In the genomic region with DNA sequence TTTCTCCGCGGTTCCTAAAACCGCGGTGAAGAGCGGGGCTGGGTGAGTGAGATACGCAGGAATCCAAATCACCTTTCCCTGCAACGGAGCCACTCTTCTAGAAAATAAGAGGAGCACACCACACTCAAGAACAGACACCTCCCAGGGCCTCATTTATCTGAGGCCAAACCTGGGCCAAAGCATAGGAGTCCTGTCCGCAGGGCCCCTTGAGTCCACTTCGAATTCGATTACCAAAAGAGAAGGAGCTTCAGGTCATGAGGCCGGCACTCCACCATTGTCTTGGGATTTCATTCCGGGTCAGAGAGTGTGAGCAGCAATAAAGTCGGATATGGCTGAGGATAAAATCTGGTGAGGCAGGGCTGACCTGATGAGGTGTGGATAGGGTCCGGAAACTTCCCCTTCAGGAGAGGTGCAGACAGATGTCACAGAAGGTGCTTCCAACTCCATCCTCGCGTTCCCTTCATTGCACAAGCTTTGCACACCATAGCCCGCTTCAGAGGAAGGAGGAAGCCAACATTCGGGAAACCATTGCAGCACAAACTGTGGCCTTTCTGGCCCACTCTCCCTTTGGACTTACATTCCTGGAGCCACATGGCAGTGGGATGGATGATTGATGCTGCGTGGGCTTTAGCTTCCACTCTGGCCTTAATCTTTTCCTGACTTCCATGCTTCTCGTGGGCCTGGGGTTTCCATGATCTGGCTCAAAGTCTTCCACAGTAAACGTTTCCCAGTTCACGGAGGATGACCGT, we compare ENCODE assay signal across 19 cellular contexts.
"Had no signal": no experiment of that assay in that cellular context is flagged by ENCODE, and none has a peak within 500 bp of the region (broad histone marks: within the 10 kb centered on the region; RNA-seq: fewer than 3 reads in every experiment).

No MANE protein-coding gene starts in this region.

- H3K36me3 Mint-ChIP-seq: stimulated activated memory B cell treated with anti-CD40 and anti-IgM and Interleukin-4, amounts not matched to agents 10 μg/mL and 1 μg/mL and 100 μg/mL, for 72 hours had no signal

- H3K4me3 ChIP-seq: heart right ventricle, pancreas, spleen, tibial artery had no signal

- H3K27me3 ChIP-seq: pancreas had no signal

- DNase-seq: activated CD4-positive, alpha-beta T cell treated with anti-CD3 and anti-CD28 coated beads for 1 hour; activated CD4-positive, alpha-beta T cell treated with anti-CD3 and anti-CD28 coated beads, Interleukin-2, amount 50 U/mL, for 4 hours; activated CD8-positive, alpha-beta memory T cell treated with anti-CD3 and anti-CD28 coated beads, Interleukin-2, amount 50 U/mL, for 4 hours; activated gamma-delta T cell; activated T-cell treated with anti-CD3 and anti-CD28 coated beads, Interleukin-2, amount 50 U/mL, for 48 hours; cerebellar nuclear complex; effector CD4-positive, alpha-beta T cell; heart right ventricle; mesenchymal stem cell; spleen; stimulated activated CD4-positive, alpha-beta T cell treated with anti-CD3 and anti-CD28 coated beads, Interleukin-4, amount 100 ng/mL, for 4 hours; T-helper 2 cell had no signal

- H3K4me3 Mint-ChIP-seq: stimulated activated memory B cell treated with anti-CD40 and anti-IgM and Interleukin-4, amounts not matched to agents 10 μg/mL and 1 μg/mL and 100 μg/mL, for 72 hours had no signal

- H3K27ac Mint-ChIP-seq: activated naive CD4-positive, alpha-beta T cell treated with anti-CD3 and anti-CD28 coated beads, Interleukin-2, amount 50 U/mL, for 72 hours; stimulated activated memory B cell treated with anti-CD40 and anti-IgM and Interleukin-4, amounts not matched to agents 10 μg/mL and 1 μg/mL and 100 μg/mL, for 72 hours had no signal

- H3K9me3 Mint-ChIP-seq: activated naive CD4-positive, alpha-beta T cell treated with anti-CD3 and anti-CD28 coated beads, Interleukin-2, amount 50 U/mL, for 72 hours; stimulated activated memory B cell treated with anti-CD40 and anti-IgM and Interleukin-4, amounts not matched to agents 10 μg/mL and 1 μg/mL and 100 μg/mL, for 72 hours had no signal

- H3K4me1 ChIP-seq: pancreas had no signal

- H3K9me3 ChIP-seq: pancreas, tibial artery had no signal

- ATAC-seq: activated naive CD4-positive, alpha-beta T cell treated with anti-CD3 and anti-CD28 coated beads, Interleukin-2, amount 50 U/mL, for 72 hours; esophagus mucosa; heart right ventricle; naive thymus-derived CD8-positive, alpha-beta T cell; pancreas; stimulated activated memory B cell treated with anti-CD40 and anti-IgM and Interleukin-4, amounts not matched to agents 10 μg/mL and 1 μg/mL and 100 μg/mL, for 72 hours had no signal

- H3K36me3 ChIP-seq: heart right ventricle, pancreas, spleen, tibial artery had no signal

- H3K27ac ChIP-seq: heart right ventricle, pancreas, spleen, tibial artery, VCaP had no signal
